1 cellular context compared by ENCODE assay signal in genomic region chr20:64037498-64038213, GRCh38.
TF ChIP-seq lines count a peak whose summit lies in the region.

No MANE protein-coding gene starts in this region.

TF ChIP-seq in IMR-90, 13 proteins besides CTCF, POLR2A, EP300 and RAD21 (continued from another document):
- TF ChIP-seq USF2 (IDR thresholded peaks at IDR 0.05; ENCODE audit: low read depth, low read length) (no peak), CHD1 (IDR thresholded peaks at IDR 0.05; ENCODE audit: low read depth, low read length) (no peak), SMC3 (IDR thresholded peaks at IDR 0.05; ENCODE audit: low read depth, low read length) (no peak), FOS (IDR thresholded peaks at IDR 0.05; ENCODE audit: low read depth, low read length) (no peak), BHLHE40 (IDR thresholded peaks at IDR 0.05; ENCODE audit: low read depth, low read length) (no peak), RFX5 (IDR thresholded peaks at IDR 0.05; ENCODE audit: low read depth, low read length) (no peak), NFE2L2 (IDR thresholded peaks at IDR 0.05; ENCODE audit: low read depth, low read length) (no peak), MXI1 (IDR thresholded peaks at IDR 0.05; ENCODE audit: borderline replicate concordance, low read depth, low read length) (no peak), RCOR1 (IDR thresholded peaks at IDR 0.05; ENCODE audit: insufficient replicate concordance, low read length) (no peak)
- TF ChIP-seq, protein P1, sequence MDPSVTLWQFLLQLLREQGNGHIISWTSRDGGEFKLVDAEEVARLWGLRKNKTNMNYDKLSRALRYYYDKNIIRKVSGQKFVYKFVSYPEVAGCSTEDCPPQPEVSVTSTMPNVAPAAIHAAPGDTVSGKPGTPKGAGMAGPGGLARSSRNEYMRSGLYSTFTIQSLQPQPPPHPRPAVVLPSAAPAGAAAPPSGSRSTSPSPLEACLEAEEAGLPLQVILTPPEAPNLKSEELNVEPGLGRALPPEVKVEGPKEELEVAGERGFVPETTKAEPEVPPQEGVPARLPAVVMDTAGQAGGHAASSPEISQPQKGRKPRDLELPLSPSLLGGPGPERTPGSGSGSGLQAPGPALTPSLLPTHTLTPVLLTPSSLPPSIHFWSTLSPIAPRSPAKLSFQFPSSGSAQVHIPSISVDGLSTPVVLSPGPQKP (IDR thresholded peaks at IDR 0.05; ENCODE audit: borderline replicate concordance, low read depth, low read length): no peak
